ENCODE assay signal across 1 cellular context in the genomic region with DNA sequence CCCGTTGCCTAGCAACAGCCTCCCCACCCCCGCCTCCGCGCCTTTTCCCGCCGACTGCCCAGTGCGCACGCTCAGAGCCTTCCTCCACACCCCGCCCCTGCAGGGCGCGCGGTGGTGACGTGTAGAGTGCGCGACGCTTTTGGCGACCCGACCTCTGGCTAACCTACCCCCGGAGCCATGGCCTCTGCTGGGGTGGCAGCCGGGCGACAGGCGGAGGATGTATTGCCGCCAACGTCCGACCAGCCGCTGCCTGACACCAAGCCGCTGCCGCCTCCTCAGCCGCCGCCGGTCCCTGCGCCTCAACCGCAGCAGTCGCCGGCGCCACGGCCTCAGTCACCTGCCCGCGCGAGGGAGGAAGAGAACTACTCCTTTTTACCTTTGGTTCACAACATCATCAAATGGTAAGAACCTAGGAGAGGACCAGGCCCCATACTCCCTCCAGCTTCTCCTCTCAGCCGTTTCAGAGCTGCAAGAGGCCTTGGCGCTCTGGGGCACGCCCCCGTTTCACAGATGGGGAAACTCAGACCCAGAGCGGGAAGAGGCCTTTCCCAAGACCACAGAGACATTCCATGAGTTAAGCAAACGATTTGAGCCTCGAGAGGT.
TF ChIP-seq lines count a peak whose summit lies in the region.

A gene with protein sequence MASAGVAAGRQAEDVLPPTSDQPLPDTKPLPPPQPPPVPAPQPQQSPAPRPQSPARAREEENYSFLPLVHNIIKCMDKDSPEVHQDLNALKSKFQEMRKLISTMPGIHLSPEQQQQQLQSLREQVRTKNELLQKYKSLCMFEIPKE (plus strand): TSS at position 136 of the 603 bp plus-strand sequence. CDS start 42 bp downstream, at position 178.

TF ChIP-seq in HepG2, 621 proteins besides CTCF, POLR2A, EP300 and RAD21 (continued from another document and continues in another):
- TF ChIP-seq, protein P1, sequence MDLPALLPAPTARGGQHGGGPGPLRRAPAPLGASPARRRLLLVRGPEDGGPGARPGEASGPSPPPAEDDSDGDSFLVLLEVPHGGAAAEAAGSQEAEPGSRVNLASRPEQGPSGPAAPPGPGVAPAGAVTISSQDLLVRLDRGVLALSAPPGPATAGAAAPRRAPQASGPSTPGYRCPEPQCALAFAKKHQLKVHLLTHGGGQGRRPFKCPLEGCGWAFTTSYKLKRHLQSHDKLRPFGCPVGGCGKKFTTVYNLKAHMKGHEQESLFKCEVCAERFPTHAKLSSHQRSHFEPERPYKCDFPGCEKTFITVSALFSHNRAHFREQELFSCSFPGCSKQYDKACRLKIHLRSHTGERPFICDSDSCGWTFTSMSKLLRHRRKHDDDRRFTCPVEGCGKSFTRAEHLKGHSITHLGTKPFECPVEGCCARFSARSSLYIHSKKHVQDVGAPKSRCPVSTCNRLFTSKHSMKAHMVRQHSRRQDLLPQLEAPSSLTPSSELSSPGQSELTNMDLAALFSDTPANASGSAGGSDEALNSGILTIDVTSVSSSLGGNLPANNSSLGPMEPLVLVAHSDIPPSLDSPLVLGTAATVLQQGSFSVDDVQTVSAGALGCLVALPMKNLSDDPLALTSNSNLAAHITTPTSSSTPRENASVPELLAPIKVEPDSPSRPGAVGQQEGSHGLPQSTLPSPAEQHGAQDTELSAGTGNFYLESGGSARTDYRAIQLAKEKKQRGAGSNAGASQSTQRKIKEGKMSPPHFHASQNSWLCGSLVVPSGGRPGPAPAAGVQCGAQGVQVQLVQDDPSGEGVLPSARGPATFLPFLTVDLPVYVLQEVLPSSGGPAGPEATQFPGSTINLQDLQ (CRISPR knock-in tag; IDR thresholded peaks at IDR 0.05): peak; percentile 57; the same call in 1 of the 2 replicates
- no peak for TF ChIP-seq ZNF773 (CRISPR knock-in tag; IDR thresholded peaks at IDR 0.05; ENCODE audit: borderline replicate concordance)
- no peak; the same call in 1 of the 2 replicates for TF ChIP-seq ZSCAN31 (CRISPR knock-in tag; IDR thresholded peaks at IDR 0.05; ENCODE audit: low read depth)
- peak; percentile 90 for TF ChIP-seq SALL2 (CRISPR knock-in tag; IDR thresholded peaks at IDR 0.05)
- TF ChIP-seq, protein P2, sequence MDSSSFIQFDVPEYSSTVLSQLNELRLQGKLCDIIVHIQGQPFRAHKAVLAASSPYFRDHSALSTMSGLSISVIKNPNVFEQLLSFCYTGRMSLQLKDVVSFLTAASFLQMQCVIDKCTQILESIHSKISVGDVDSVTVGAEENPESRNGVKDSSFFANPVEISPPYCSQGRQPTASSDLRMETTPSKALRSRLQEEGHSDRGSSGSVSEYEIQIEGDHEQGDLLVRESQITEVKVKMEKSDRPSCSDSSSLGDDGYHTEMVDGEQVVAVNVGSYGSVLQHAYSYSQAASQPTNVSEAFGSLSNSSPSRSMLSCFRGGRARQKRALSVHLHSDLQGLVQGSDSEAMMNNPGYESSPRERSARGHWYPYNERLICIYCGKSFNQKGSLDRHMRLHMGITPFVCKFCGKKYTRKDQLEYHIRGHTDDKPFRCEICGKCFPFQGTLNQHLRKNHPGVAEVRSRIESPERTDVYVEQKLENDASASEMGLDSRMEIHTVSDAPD (CRISPR knock-in tag; IDR thresholded peaks at IDR 0.05): peak; percentile 83; the same call in 1 of the 2 replicates
- peak; percentile 79; the same call in 1 of the 2 replicates for TF ChIP-seq KDM5B (CRISPR knock-in tag; IDR thresholded peaks at IDR 0.05; ENCODE audit: borderline replicate concordance)
- TF ChIP-seq GABPB1 (CRISPR knock-in tag; IDR thresholded peaks at IDR 0.05): peak; percentile 81
- TF ChIP-seq, protein P3, sequence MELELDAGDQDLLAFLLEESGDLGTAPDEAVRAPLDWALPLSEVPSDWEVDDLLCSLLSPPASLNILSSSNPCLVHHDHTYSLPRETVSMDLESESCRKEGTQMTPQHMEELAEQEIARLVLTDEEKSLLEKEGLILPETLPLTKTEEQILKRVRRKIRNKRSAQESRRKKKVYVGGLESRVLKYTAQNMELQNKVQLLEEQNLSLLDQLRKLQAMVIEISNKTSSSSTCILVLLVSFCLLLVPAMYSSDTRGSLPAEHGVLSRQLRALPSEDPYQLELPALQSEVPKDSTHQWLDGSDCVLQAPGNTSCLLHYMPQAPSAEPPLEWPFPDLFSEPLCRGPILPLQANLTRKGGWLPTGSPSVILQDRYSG (CRISPR knock-in tag; IDR thresholded peaks at IDR 0.05): no peak
- TF ChIP-seq HOXA5 (CRISPR knock-in tag; IDR thresholded peaks at IDR 0.05): 0 out of 2 replicates have a peak, but pooled peaks have one; percentile 23
- peak; percentile 87 for TF ChIP-seq YEATS4 (CRISPR knock-in tag; IDR thresholded peaks at IDR 0.05; ENCODE audit: borderline replicate concordance)
- TF ChIP-seq ZNF615 (CRISPR knock-in tag; IDR thresholded peaks at IDR 0.05; ENCODE audit: borderline replicate concordance): no peak
- 0 out of 2 replicates have a peak, but pooled peaks have one; percentile 77 for TF ChIP-seq KLF9 (CRISPR knock-in tag; IDR thresholded peaks at IDR 0.05; ENCODE audit: low read depth)
- TF ChIP-seq RBM39 (IDR thresholded peaks at IDR 0.05; ENCODE audit: low read depth, low read length, poor library complexity, severe bottlenecking): peak; percentile 51
- TF ChIP-seq, protein P4, sequence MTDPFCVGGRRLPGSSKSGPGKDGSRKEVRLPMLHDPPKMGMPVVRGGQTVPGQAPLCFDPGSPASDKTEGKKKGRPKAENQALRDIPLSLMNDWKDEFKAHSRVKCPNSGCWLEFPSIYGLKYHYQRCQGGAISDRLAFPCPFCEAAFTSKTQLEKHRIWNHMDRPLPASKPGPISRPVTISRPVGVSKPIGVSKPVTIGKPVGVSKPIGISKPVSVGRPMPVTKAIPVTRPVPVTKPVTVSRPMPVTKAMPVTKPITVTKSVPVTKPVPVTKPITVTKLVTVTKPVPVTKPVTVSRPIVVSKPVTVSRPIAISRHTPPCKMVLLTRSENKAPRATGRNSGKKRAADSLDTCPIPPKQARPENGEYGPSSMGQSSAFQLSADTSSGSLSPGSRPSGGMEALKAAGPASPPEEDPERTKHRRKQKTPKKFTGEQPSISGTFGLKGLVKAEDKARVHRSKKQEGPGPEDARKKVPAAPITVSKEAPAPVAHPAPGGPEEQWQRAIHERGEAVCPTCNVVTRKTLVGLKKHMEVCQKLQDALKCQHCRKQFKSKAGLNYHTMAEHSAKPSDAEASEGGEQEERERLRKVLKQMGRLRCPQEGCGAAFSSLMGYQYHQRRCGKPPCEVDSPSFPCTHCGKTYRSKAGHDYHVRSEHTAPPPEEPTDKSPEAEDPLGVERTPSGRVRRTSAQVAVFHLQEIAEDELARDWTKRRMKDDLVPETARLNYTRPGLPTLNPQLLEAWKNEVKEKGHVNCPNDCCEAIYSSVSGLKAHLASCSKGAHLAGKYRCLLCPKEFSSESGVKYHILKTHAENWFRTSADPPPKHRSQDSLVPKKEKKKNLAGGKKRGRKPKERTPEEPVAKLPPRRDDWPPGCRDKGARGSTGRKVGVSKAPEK (CRISPR knock-in tag; IDR thresholded peaks at IDR 0.05; ENCODE audit: borderline replicate concordance): no peak
- peak; percentile 90 for TF ChIP-seq RBFOX2 (IDR thresholded peaks at IDR 0.05; ENCODE audit: low read depth, low read length)
- TF ChIP-seq JUNB (CRISPR knock-in tag; IDR thresholded peaks at IDR 0.05; ENCODE audit: borderline replicate concordance): peak; percentile 34; the same call in 1 of the 2 replicates
- TF ChIP-seq HOXD1 (CRISPR knock-in tag; IDR thresholded peaks at IDR 0.05): peak; percentile 74
- TF ChIP-seq, protein P5, sequence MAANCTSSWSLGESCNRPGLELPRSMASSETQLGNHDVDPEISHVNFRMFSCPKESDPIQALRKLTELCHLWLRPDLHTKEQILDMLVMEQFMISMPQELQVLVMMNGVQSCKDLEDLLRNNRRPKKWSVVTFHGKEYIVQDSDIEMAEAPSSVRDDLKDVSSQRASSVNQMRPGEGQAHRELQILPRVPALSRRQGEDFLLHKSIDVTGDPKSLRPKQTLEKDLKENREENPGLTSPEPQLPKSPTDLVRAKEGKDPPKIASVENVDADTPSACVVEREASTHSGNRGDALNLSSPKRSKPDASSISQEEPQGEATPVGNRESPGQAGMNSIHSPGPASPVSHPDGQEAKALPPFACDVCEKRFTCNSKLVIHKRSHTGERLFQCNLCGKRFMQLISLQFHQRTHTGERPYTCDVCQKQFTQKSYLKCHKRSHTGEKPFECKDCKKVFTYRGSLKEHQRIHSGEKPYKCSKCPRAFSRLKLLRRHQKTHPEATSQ (CRISPR knock-in tag; IDR thresholded peaks at IDR 0.05; ENCODE audit: borderline replicate concordance): peak; percentile 73; the same call in 1 of the 2 replicates
- TF ChIP-seq ZNF431 (CRISPR knock-in tag; IDR thresholded peaks at IDR 0.05; ENCODE audit: borderline replicate concordance, low read depth): no peak
- TF ChIP-seq PAX8 (CRISPR knock-in tag; IDR thresholded peaks at IDR 0.05; ENCODE audit: borderline replicate concordance): no peak
- 0 out of 2 replicates have a peak, but pooled peaks have one; percentile 39 for TF ChIP-seq ZC3H13 (CRISPR knock-in tag; IDR thresholded peaks at IDR 0.05)
- TF ChIP-seq ZNF790 (CRISPR knock-in tag; IDR thresholded peaks at IDR 0.05; ENCODE audit: borderline replicate concordance): no peak
- no peak for TF ChIP-seq ZNF709 (CRISPR knock-in tag; IDR thresholded peaks at IDR 0.05)
- TF ChIP-seq ZMYM3 (CRISPR knock-in tag; IDR thresholded peaks at IDR 0.05): peak; percentile 62
- peak; percentile 33; the same call in 1 of the 2 replicates for TF ChIP-seq ZNF614 (CRISPR knock-in tag; IDR thresholded peaks at IDR 0.05; ENCODE audit: borderline replicate concordance)
- TF ChIP-seq TBX2 (CRISPR knock-in tag; IDR thresholded peaks at IDR 0.05; ENCODE audit: borderline replicate concordance): peak; percentile 38; the same call in 1 of the 2 replicates
- 0 out of 2 replicates have a peak, but pooled peaks have one; percentile 17 for TF ChIP-seq TGIF2 (CRISPR knock-in tag; IDR thresholded peaks at IDR 0.05)
- TF ChIP-seq, protein P6, sequence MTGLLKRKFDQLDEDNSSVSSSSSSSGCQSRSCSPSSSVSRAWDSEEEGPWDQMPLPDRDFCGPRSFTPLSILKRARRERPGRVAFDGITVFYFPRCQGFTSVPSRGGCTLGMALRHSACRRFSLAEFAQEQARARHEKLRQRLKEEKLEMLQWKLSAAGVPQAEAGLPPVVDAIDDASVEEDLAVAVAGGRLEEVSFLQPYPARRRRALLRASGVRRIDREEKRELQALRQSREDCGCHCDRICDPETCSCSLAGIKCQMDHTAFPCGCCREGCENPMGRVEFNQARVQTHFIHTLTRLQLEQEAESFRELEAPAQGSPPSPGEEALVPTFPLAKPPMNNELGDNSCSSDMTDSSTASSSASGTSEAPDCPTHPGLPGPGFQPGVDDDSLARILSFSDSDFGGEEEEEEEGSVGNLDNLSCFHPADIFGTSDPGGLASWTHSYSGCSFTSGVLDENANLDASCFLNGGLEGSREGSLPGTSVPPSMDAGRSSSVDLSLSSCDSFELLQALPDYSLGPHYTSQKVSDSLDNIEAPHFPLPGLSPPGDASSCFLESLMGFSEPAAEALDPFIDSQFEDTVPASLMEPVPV (CRISPR knock-in tag; IDR thresholded peaks at IDR 0.05): peak; percentile 81; the same call in 1 of the 2 replicates
- TF ChIP-seq, protein P7, sequence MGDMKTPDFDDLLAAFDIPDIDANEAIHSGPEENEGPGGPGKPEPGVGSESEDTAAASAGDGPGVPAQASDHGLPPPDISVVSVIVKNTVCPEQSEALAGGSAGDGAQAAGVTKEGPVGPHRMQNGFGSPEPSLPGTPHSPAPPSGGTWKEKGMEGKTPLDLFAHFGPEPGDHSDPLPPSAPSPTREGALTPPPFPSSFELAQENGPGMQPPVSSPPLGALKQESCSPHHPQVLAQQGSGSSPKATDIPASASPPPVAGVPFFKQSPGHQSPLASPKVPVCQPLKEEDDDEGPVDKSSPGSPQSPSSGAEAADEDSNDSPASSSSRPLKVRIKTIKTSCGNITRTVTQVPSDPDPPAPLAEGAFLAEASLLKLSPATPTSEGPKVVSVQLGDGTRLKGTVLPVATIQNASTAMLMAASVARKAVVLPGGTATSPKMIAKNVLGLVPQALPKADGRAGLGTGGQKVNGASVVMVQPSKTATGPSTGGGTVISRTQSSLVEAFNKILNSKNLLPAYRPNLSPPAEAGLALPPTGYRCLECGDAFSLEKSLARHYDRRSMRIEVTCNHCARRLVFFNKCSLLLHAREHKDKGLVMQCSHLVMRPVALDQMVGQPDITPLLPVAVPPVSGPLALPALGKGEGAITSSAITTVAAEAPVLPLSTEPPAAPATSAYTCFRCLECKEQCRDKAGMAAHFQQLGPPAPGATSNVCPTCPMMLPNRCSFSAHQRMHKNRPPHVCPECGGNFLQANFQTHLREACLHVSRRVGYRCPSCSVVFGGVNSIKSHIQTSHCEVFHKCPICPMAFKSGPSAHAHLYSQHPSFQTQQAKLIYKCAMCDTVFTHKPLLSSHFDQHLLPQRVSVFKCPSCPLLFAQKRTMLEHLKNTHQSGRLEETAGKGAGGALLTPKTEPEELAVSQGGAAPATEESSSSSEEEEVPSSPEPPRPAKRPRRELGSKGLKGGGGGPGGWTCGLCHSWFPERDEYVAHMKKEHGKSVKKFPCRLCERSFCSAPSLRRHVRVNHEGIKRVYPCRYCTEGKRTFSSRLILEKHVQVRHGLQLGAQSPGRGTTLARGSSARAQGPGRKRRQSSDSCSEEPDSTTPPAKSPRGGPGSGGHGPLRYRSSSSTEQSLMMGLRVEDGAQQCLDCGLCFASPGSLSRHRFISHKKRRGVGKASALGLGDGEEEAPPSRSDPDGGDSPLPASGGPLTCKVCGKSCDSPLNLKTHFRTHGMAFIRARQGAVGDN (CRISPR knock-in tag; IDR thresholded peaks at IDR 0.05): peak; percentile 90
- TF ChIP-seq, protein P8, sequence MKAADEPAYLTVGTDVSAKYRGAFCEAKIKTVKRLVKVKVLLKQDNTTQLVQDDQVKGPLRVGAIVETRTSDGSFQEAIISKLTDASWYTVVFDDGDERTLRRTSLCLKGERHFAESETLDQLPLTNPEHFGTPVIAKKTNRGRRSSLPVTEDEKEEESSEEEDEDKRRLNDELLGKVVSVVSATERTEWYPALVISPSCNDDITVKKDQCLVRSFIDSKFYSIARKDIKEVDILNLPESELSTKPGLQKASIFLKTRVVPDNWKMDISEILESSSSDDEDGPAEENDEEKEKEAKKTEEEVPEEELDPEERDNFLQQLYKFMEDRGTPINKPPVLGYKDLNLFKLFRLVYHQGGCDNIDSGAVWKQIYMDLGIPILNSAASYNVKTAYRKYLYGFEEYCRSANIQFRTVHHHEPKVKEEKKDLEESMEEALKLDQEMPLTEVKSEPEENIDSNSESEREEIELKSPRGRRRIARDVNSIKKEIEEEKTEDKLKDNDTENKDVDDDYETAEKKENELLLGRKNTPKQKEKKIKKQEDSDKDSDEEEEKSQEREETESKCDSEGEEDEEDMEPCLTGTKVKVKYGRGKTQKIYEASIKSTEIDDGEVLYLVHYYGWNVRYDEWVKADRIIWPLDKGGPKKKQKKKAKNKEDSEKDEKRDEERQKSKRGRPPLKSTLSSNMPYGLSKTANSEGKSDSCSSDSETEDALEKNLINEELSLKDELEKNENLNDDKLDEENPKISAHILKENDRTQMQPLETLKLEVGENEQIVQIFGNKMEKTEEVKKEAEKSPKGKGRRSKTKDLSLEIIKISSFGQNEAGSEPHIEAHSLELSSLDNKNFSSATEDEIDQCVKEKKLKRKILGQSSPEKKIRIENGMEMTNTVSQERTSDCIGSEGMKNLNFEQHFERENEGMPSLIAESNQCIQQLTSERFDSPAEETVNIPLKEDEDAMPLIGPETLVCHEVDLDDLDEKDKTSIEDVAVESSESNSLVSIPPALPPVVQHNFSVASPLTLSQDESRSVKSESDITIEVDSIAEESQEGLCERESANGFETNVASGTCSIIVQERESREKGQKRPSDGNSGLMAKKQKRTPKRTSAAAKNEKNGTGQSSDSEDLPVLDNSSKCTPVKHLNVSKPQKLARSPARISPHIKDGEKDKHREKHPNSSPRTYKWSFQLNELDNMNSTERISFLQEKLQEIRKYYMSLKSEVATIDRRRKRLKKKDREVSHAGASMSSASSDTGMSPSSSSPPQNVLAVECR (CRISPR knock-in tag; IDR thresholded peaks at IDR 0.05; ENCODE audit: borderline replicate concordance): peak; percentile 82
- peak; percentile 50; the same call in 1 of the 2 replicates for TF ChIP-seq MEIS2 (CRISPR knock-in tag; IDR thresholded peaks at IDR 0.05)
